22 cellular contexts compared by ENCODE assay signal in the genomic region with DNA sequence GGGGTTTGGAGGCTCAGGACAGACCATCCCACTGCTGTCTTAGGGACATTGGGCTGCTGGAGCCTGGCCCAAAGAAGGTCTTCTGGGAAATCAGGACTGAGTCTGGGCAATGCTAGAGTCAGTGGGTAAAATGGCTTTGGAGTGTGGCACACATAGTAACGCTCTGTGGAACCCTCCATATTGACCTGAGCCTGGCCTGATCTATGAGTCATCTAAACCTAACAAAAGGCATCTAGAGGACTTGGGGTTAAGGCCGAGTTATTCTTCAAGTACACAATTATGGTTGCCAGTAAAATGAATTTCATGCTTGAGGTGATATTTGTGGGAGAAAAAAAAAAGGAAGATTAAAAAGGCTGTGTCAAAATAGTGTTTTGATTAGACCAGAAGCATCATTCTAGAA.
DNase-seq lines count a peak whose midpoint lies in the region; ATAC-seq and TF ChIP-seq lines count a peak whose summit lies in the region.
"Had no signal": no experiment of that assay in that cellular context is flagged by ENCODE, and none has a peak within 500 bp of the region (broad histone marks: within the 10 kb centered on the region; RNA-seq: fewer than 3 reads in every experiment).

No MANE protein-coding gene starts in this region.

- H3K4me1 Mint-ChIP-seq in neural crest cell: peaks cover 13% of the 10 kb centered on the region
- H3K4me1 Mint-ChIP-seq in endodermal cell: peaks cover 12% of the 10 kb centered on the region
- H3K4me1 Mint-ChIP-seq: activated CD8-positive, alpha-beta memory T cell treated with anti-CD3 and anti-CD28 coated beads, Interleukin-2, amount 10 ng/mL, durations not matched to agents 7 days and 5 days; activated T-helper 17 cell treated with anti-CD3 and anti-CD28 coated beads, Interleukin-2, amount 50 U/mL, for 72 hours; CD14-positive monocyte; immature natural killer cell; memory B cell; naive thymus-derived CD8-positive, alpha-beta T cell; stimulated activated effector memory CD8-positive, alpha-beta T cell treated with anti-CD3 and anti-CD28 coated beads, Interleukin-12 subunit alpha, Interleukin-12 subunit beta, amount 100 ng/mL, for 72 hours had no signal

- no peaks in the 10 kb centered on the region for H3K27me3 Mint-ChIP-seq in neural crest cell (ENCODE audit: low read depth)
- no peaks in the 10 kb centered on the region for H3K27me3 Mint-ChIP-seq in endodermal cell (ENCODE audit: insufficient read depth)
- H3K27me3 Mint-ChIP-seq: activated CD8-positive, alpha-beta memory T cell treated with anti-CD3 and anti-CD28 coated beads, Interleukin-2, amount 10 ng/mL, durations not matched to agents 7 days and 5 days; activated T-helper 17 cell treated with anti-CD3 and anti-CD28 coated beads, Interleukin-2, amount 50 U/mL, for 72 hours had no signal

- H3K4me3 ChIP-seq in endodermal cell (ENCODE audit: low read length): no peak overlapping the region
- H3K4me3 ChIP-seq: breast epithelium, pancreas had no signal

- H3K27ac ChIP-seq in endodermal cell (ENCODE audit: low read depth, low read length): no peak overlapping the region
- H3K27ac ChIP-seq: breast epithelium, KMS-11, pancreas had no signal

- no peaks in the 10 kb centered on the region for H3K9me3 ChIP-seq in endodermal cell (ENCODE audit: control insufficient read depth, low read length)
- H3K9me3 ChIP-seq: breast epithelium, pancreas had no signal

- H3K36me3 Mint-ChIP-seq in neural crest cell (ENCODE audit: low read depth): peaks cover 10% of the 10 kb centered on the region
- peaks cover 3% of the 10 kb centered on the region for H3K36me3 Mint-ChIP-seq in endodermal cell (ENCODE audit: low read depth)
- H3K36me3 Mint-ChIP-seq: activated CD8-positive, alpha-beta memory T cell treated with anti-CD3 and anti-CD28 coated beads, Interleukin-2, amount 10 ng/mL, durations not matched to agents 7 days and 5 days; CD14-positive monocyte; immature natural killer cell; memory B cell; naive thymus-derived CD8-positive, alpha-beta T cell; stimulated activated effector memory CD8-positive, alpha-beta T cell treated with anti-CD3 and anti-CD28 coated beads, Interleukin-12 subunit alpha, Interleukin-12 subunit beta, amount 100 ng/mL, for 72 hours had no signal

- H3K27ac Mint-ChIP-seq in neural crest cell (ENCODE audit: unreplicated experiment) (peak overlapping the region; percentile 69), endodermal cell (no peak overlapping the region)
- H3K27ac Mint-ChIP-seq: activated CD8-positive, alpha-beta memory T cell treated with anti-CD3 and anti-CD28 coated beads, Interleukin-2, amount 10 ng/mL, durations not matched to agents 7 days and 5 days; activated T-helper 17 cell treated with anti-CD3 and anti-CD28 coated beads, Interleukin-2, amount 50 U/mL, for 72 hours; CD14-positive monocyte; immature natural killer cell; memory B cell; naive thymus-derived CD8-positive, alpha-beta T cell; stimulated activated effector memory CD8-positive, alpha-beta T cell treated with anti-CD3 and anti-CD28 coated beads, Interleukin-12 subunit alpha, Interleukin-12 subunit beta, amount 100 ng/mL, for 72 hours had no signal

- H3K4me1 ChIP-seq in endodermal cell (ENCODE audit: control insufficient read depth, insufficient read depth, low read length): peaks cover 3% of the 10 kb centered on the region
- H3K4me1 ChIP-seq: breast epithelium, pancreas had no signal

- H3K9me3 Mint-ChIP-seq in neural crest cell (no peaks in the 10 kb centered on the region), endodermal cell (no peaks in the 10 kb centered on the region)
- H3K9me3 Mint-ChIP-seq: activated T-helper 17 cell treated with anti-CD3 and anti-CD28 coated beads, Interleukin-2, amount 50 U/mL, for 72 hours; H9; memory B cell; naive thymus-derived CD8-positive, alpha-beta T cell; stimulated activated effector memory CD8-positive, alpha-beta T cell treated with anti-CD3 and anti-CD28 coated beads, Interleukin-12 subunit alpha, Interleukin-12 subunit beta, amount 100 ng/mL, for 72 hours had no signal

- WGBS in endodermal cell (ENCODE audit: insufficient coverage in 1 of 2, insufficient read length in 1 of 2), 2 experiments: 80 to 89% methylated on average over 2 of the region's 2 CpGs

- DNase-seq in DMS53 (lab: John Stamatoyannopoulos, UW) (peak; percentile 93), HK-2 (ENCODE audit: unreplicated experiment) (peak; percentile 29), astrocyte of the hippocampus (ENCODE audit: low read depth, low spot score) (peak; percentile 61), neural crest cell (ENCODE audit: low read depth, low spot score) (no peak), NCI-H128 (lab: John Stamatoyannopoulos, UW; ENCODE audit: unreplicated experiment) (no peak), endodermal cell (no peak), omental fat pad (ENCODE audit: low spot score) (no peak)
- DNase-seq in activated CD4-positive, alpha-beta T cell treated with anti-CD3 and anti-CD28 coated beads, Interleukin-2, amount 50 U/mL, for 48 hours: no peak
- DNase-seq: activated CD8-positive, alpha-beta memory T cell treated with anti-CD3 and anti-CD28 coated beads, Interleukin-2, amount 10 ng/mL, durations not matched to agents 7 days and 5 days; H9; immature natural killer cell; naive thymus-derived CD8-positive, alpha-beta T cell; NCI-H2029; NCI-H524 treated with DMSO at 0.1 percent for 48 hours; pancreas; SW 1271 had no signal

- H3K9ac ChIP-seq in endodermal cell (ENCODE audit: extremely low read depth, low read length, poor library complexity, severe bottlenecking): no peak overlapping the region
- H3K9ac ChIP-seq: KMS-11 had no signal

- no peaks in the 10 kb centered on the region for H3K27me3 ChIP-seq in endodermal cell (ENCODE audit: control insufficient read depth, insufficient read depth, low read length, poor library complexity, severe bottlenecking)
- H3K27me3 ChIP-seq: breast epithelium, pancreas had no signal

- no peaks in the 10 kb centered on the region for H3K36me3 ChIP-seq in endodermal cell (ENCODE audit: control insufficient read depth, insufficient read depth, low read length)
- H3K36me3 ChIP-seq: breast epithelium, pancreas had no signal

- no peak for ATAC-seq in omental fat pad (ENCODE audit: low FRiP score)
- ATAC-seq: activated CD8-positive, alpha-beta memory T cell treated with anti-CD3 and anti-CD28 coated beads, Interleukin-2, amount 10 ng/mL, durations not matched to agents 7 days and 5 days; activated T-helper 17 cell treated with anti-CD3 and anti-CD28 coated beads, Interleukin-2, amount 50 U/mL, for 72 hours; naive thymus-derived CD8-positive, alpha-beta T cell; stimulated activated effector memory CD8-positive, alpha-beta T cell treated with anti-CD3 and anti-CD28 coated beads, Interleukin-12 subunit alpha, Interleukin-12 subunit beta, amount 100 ng/mL, for 72 hours had no signal

- no peak overlapping the region for H3K4me3 Mint-ChIP-seq in neural crest cell
- H3K4me3 Mint-ChIP-seq in endodermal cell: no peak overlapping the region
- H3K4me3 Mint-ChIP-seq: activated CD8-positive, alpha-beta memory T cell treated with anti-CD3 and anti-CD28 coated beads, Interleukin-2, amount 10 ng/mL, durations not matched to agents 7 days and 5 days; activated T-helper 17 cell treated with anti-CD3 and anti-CD28 coated beads, Interleukin-2, amount 50 U/mL, for 72 hours; CD14-positive monocyte; H9; immature natural killer cell; memory B cell; naive thymus-derived CD8-positive, alpha-beta T cell; stimulated activated effector memory CD8-positive, alpha-beta T cell treated with anti-CD3 and anti-CD28 coated beads, Interleukin-12 subunit alpha, Interleukin-12 subunit beta, amount 100 ng/mL, for 72 hours had no signal

- no peak for TF ChIP-seq CTCF in neural crest cell (conservative IDR thresholded peaks at IDR 0.05)
- no peak for TF ChIP-seq CTCF in endodermal cell (conservative IDR thresholded peaks at IDR 0.05)
- no peak for TF ChIP-seq CTCF in omental fat pad (IDR thresholded peaks at IDR 0.05)

Comparison
In these comparisons a context has a peak if more than half of its experiments do, and no peak if none do; other contexts are left out.
1. DNase-seq: peak in DMS53 (single experiment), HK-2 (single experiment) and astrocyte of the hippocampus (single experiment); none in neural crest cell (single experiment), NCI-H128 (single experiment), activated CD4-positive, alpha-beta T cell treated with anti-CD3 and anti-CD28 coated beads, Interleukin-2, amount 50 U/mL, for 48 hours (0 of 2), endodermal cell (single experiment) and omental fat pad (single experiment).